Comparison of ENCODE assay signal across 12 cellular contexts in genomic region chr1:118184737-118185082, GRCh38. TPM values are rescaled to one million over a fixed set of nuclear protein-coding genes. Genes with fewer than 3 reads are reported as not detected.
DNase-seq lines count a peak whose midpoint lies in the region; ATAC-seq and TF ChIP-seq lines count a peak whose summit lies in the region.
"Had no signal": no experiment of that assay in that cellular context is flagged by ENCODE, and none has a peak within 500 bp of the region (broad histone marks: within the 10 kb centered on the region; RNA-seq: fewer than 3 reads in every experiment).

No MANE protein-coding gene starts in this region.

- ATAC-seq in SK-N-SH treated with all-trans-retinoic acid at 6 μM for 48 hours (no peak; the same call in 2 of the 3 replicates), left lung (peak; percentile 17), GM19328 (IDR thresholded peaks at IDR 0.05; ENCODE audit: unreplicated experiment) (no peak)

- peak overlapping the region; percentile 25 to 40; a peak in 2 of 4 replicates for H3K4me3 ChIP-seq in SK-N-SH (ENCODE audit: low read depth in 2 of 2, low read length in 1 of 2)
- peak overlapping the region; percentile 54 for H3K4me3 ChIP-seq in choroid plexus epithelial cell (ENCODE audit: low read depth, low read length)
- H3K4me3 ChIP-seq in left lung: peak overlapping the region; percentile 13 to 23
- H3K4me3 ChIP-seq in tibial nerve: peak overlapping the region in 3 of 4 donors; percentile 22 to 44 (median 28)
- no peak overlapping the region for H3K4me3 ChIP-seq in Karpas-422 (ENCODE audit: low read length)

- TF ChIP-seq RAD21 in SK-N-SH (IDR thresholded peaks at IDR 0.05; ENCODE audit: low read length): no peak

- H3K9me3 ChIP-seq in SK-N-SH (no peaks in the 10 kb centered on the region), left lung (no peaks in the 10 kb centered on the region), tibial nerve (no peaks in the 10 kb centered on the region), Karpas-422 (ENCODE audit: low read length) (no peaks in the 10 kb centered on the region)
- H3K9me3 ChIP-seq: right lobe of liver, transverse colon had no signal

- H3K36me3 ChIP-seq in SK-N-SH (replicated peaks in 1 of 2; ENCODE audit: control insufficient read depth in 1 of 2, insufficient read depth in 2 of 2, low read length in 1 of 2) (no peaks in the 10 kb centered on the region), left lung (no peaks in the 10 kb centered on the region), tibial nerve (no peaks in the 10 kb centered on the region), Karpas-422 (ENCODE audit: insufficient read depth, low read length) (no peaks in the 10 kb centered on the region)
- H3K36me3 ChIP-seq: right lobe of liver, transverse colon had no signal

- H3K9me2 ChIP-seq in SK-N-SH: no peaks in the 10 kb centered on the region
- no peaks in the 10 kb centered on the region for H3K9me2 ChIP-seq in Karpas-422 (replicated peaks; ENCODE audit: insufficient read depth, low read length)

- H3K79me2 ChIP-seq in SK-N-SH (ENCODE audit: insufficient read depth): no peaks in the 10 kb centered on the region
- H3K79me2 ChIP-seq in Karpas-422 (ENCODE audit: low read length): no peaks in the 10 kb centered on the region

- H3F3A ChIP-seq in SK-N-SH (replicated peaks; ENCODE audit: insufficient read depth): no peaks in the 10 kb centered on the region

- CTCF ChIA-PET in SK-N-SH (lab: Yijun Ruan, JAX): no interaction called here

- intact Hi-C loops in left lung (cut with DNase I): no loop called here

- WGBS in SK-N-SH (ENCODE audit: low lambda C conversion rate): 16% methylated on average over 11 of the region's 11 CpGs
- WGBS in tibial nerve, 2 donors: 38 to 53% methylated on average over 5 to 11 of the region's 11 CpGs

- POLR2A ChIA-PET in SK-N-SH (lab: Yijun Ruan, JAX): no interaction called here

- H3K27ac ChIP-seq in SK-N-SH (ENCODE audit: low read depth in 2 of 2, low read length in 1 of 2): no peak overlapping the region
- H3K27ac ChIP-seq in left lung: no peak overlapping the region
- H3K27ac ChIP-seq in tibial nerve: no peak overlapping the region
- no peak overlapping the region for H3K27ac ChIP-seq in Karpas-422 (ENCODE audit: low read length)
- H3K27ac ChIP-seq: right lobe of liver, transverse colon had no signal

- TF ChIP-seq CTCF in SK-N-SH (IDR thresholded peaks at IDR 0.05) (no peak), choroid plexus epithelial cell (conservative IDR thresholded peaks at IDR 0.05; ENCODE audit: low read depth, low read length) (no peak), left lung (IDR thresholded peaks at IDR 0.05) (no peak), tibial nerve (IDR thresholded peaks at IDR 0.05) (no peak)

- no peak for TF ChIP-seq EP300 in SK-N-SH (IDR thresholded peaks at IDR 0.05; ENCODE audit: borderline replicate concordance in 1 of 2, low read depth in 1 of 2, low read length in 1 of 2)
- no peak for TF ChIP-seq EP300 in tibial nerve (IDR thresholded peaks at IDR 0.05)

- H2AFZ ChIP-seq in SK-N-SH (ENCODE audit: low read depth): peak overlapping the region; percentile 13; the same call in 1 of the 2 replicates
- H2AFZ ChIP-seq in Karpas-422 (ENCODE audit: low read length): no peak overlapping the region

- H3K4me1 ChIP-seq in SK-N-SH (ENCODE audit: control insufficient read depth in 1 of 2, insufficient read depth in 2 of 2, low read depth in 1 of 2, low read length in 1 of 2) (peaks cover 0 to 6% of the 10 kb centered on the region in 2 experiments; a peak in 1 of 4 replicates), left lung (no peaks in the 10 kb centered on the region), tibial nerve (peaks cover 0 to 5% (median 0%) of the 10 kb centered on the region in 4 donors), Karpas-422 (ENCODE audit: low read length) (no peaks in the 10 kb centered on the region)

- H3K4me2 ChIP-seq in SK-N-SH (peak overlapping the region; percentile 62), Karpas-422 (ENCODE audit: low read depth, low read length, poor library complexity, severe bottlenecking) (no peak overlapping the region)

- TF ChIP-seq POLR2A in tibial nerve (IDR thresholded peaks at IDR 0.05): no peak

- H4K20me1 ChIP-seq in SK-N-SH (ENCODE audit: insufficient read depth) (no peaks in the 10 kb centered on the region), Karpas-422 (ENCODE audit: insufficient read depth, low read depth, low read length) (no peaks in the 10 kb centered on the region)

- H3K9ac ChIP-seq in SK-N-SH (no peak overlapping the region), Karpas-422 (ENCODE audit: low read length) (no peak overlapping the region)

- DNase-seq in SK-N-SH (no peak), choroid plexus epithelial cell (ENCODE audit: low read depth) (no peak), left lung (no peak), tibial nerve (ENCODE audit: low spot score in 2 of 2) (no peak), GF-D8 (lab: John Stamatoyannopoulos, UW) (no peak), Karpas-422 (no peak)
- DNase-seq: NCI-H226 had no signal

- H3K27me3 ChIP-seq in SK-N-SH (ENCODE audit: insufficient read depth): no peaks in the 10 kb centered on the region
- no peaks in the 10 kb centered on the region for H3K27me3 ChIP-seq in left lung
- no peaks in the 10 kb centered on the region for H3K27me3 ChIP-seq in tibial nerve
- H3K27me3 ChIP-seq in Karpas-422 (ENCODE audit: low read length): no peaks in the 10 kb centered on the region
- H3K27me3 ChIP-seq: right lobe of liver, transverse colon had no signal

TF ChIP-seq in SK-N-SH, 30 proteins besides CTCF, POLR2A, EP300 and RAD21:
- no peak for TF ChIP-seq ELF1 (IDR thresholded peaks at IDR 0.05)

TF ChIP-seq in SK-N-SH treated with all-trans-retinoic acid at 6 μM for 48 hours, 23 proteins besides CTCF, POLR2A, EP300 and RAD21:
- no peak for TF ChIP-seq BACH2 (CRISPR knock-in tag; IDR thresholded peaks at IDR 0.05; ENCODE audit: borderline replicate concordance)
- TF ChIP-seq CREB5 (CRISPR knock-in tag; IDR thresholded peaks at IDR 0.05; ENCODE audit: low read depth): no peak
- no peak for TF ChIP-seq ARNTL (CRISPR knock-in tag; IDR thresholded peaks at IDR 0.05; ENCODE audit: borderline replicate concordance, low read depth)
- TF ChIP-seq POU6F1 (CRISPR knock-in tag; IDR thresholded peaks at IDR 0.05; ENCODE audit: borderline replicate concordance, low read depth): no peak
- TF ChIP-seq GLIS3 (CRISPR knock-in tag; IDR thresholded peaks at IDR 0.05): no peak
- no peak for TF ChIP-seq TOX (CRISPR knock-in tag; IDR thresholded peaks at IDR 0.05; ENCODE audit: borderline replicate concordance)
- no peak for TF ChIP-seq ISL1 (CRISPR knock-in tag; IDR thresholded peaks at IDR 0.05)
- no peak for TF ChIP-seq ZNF8 (CRISPR knock-in tag; IDR thresholded peaks at IDR 0.05)
- no peak for TF ChIP-seq OSR1 (CRISPR knock-in tag; IDR thresholded peaks at IDR 0.05)
- TF ChIP-seq RARB (CRISPR knock-in tag; IDR thresholded peaks at IDR 0.05): no peak
- TF ChIP-seq PPARA (CRISPR knock-in tag; IDR thresholded peaks at IDR 0.05; ENCODE audit: borderline replicate concordance): no peak
- TF ChIP-seq ZFP3 (CRISPR knock-in tag; IDR thresholded peaks at IDR 0.05): no peak

RNA-seq across cellular contexts. Expression of gene SPAG17, which starts 0.3 kb away (rescaled TPM):
- not detected in 2 replicates for polyA plus RNA-seq in SK-N-SH (2012; rRNA removed)
- not detected in 2 replicates for polyA plus RNA-seq in SK-N-SH (2012; cell fraction: cytosol; rRNA removed)
- polyA plus RNA-seq in SK-N-SH (2012; cell fraction: nucleus; rRNA removed): not detected in 2 replicates
- 1 to 10 TPM; 1.3 to 4.1 TPM for total RNA-seq in left lung
- 1 to 10 TPM in 2 of 4 donors, under 1 TPM in 2; under 0.01 to 4.2 (median 1.2) TPM for total RNA-seq in tibial nerve
- not detected in 2 replicates for total RNA-seq in Karpas-422 (2014; rRNA removed; shearing (Covaris generic); ENCODE audit: low replicate concordance)
- total RNA-seq: A673, transverse colon had no signal
